ENCODE assay signal across 1 cellular context in the genomic region with DNA sequence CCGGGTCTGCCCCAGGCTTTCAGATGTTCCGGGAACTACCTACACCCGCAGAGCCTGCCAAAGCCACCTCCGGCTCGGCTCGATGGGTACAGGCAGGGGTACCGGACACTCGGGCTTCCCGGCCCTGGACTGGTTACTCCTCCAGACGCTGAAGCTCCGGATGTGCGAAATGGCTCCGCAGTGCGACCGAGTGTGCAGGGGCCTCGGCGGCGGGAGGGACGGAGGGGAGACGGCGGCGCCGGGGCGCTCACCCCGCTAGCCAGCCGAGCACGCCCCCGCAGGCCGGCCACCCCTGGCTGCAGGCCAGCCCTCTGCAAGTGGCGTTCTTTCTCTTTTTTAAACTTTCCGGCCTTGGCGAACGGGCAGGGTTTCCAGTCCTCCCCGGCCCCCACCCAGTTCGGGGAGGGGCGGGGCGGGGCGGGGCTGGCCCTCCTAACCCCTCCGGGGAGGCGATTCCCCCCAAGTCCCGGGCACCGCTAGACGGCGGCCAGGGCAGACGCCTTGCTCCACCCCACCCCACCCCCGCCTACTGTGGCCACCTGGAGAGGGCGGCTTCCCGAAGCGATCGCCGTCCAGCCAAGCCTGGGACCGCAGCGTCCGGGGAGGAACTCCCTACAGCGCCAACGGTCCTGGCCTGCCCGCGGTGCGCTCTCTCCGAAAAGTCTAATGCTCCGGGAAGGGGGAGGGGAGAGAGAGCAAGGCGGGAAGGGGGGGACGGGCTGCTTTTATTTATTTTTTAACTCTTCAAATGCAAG.
TF ChIP-seq lines count a peak whose summit lies in the region.

No MANE protein-coding gene starts in this region.

TF ChIP-seq in K562, 482 proteins besides CTCF, POLR2A, EP300 and RAD21 (continued from another document):
- TF ChIP-seq, protein P1, sequence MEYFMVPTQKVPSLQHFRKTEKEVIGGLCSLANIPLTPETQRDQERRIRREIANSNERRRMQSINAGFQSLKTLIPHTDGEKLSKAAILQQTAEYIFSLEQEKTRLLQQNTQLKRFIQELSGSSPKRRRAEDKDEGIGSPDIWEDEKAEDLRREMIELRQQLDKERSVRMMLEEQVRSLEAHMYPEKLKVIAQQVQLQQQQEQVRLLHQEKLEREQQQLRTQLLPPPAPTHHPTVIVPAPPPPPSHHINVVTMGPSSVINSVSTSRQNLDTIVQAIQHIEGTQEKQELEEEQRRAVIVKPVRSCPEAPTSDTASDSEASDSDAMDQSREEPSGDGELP (CRISPR knock-in tag; IDR thresholded peaks at IDR 0.05; ENCODE audit: borderline replicate concordance) = peak; percentile 69
- TF ChIP-seq ZNF316 (IDR thresholded peaks at IDR 0.05) (peak; percentile 92), BDP1 (IDR thresholded peaks at IDR 0.05; ENCODE audit: insufficient read depth, insufficient read length) (no peak), ELF1 (tag; IDR thresholded peaks at IDR 0.05) (peak; percentile 33; the same call in 1 of the 2 replicates), RB1 (IDR thresholded peaks at IDR 0.05; ENCODE audit: low read depth) (0 out of 2 replicates have a peak, but pooled peaks have one; percentile 11), NFIC (IDR thresholded peaks at IDR 0.05) (peak; percentile 83), ZBTB1 (CRISPR knock-in tag; IDR thresholded peaks at IDR 0.05; ENCODE audit: borderline replicate concordance, low read depth) (peak; percentile 81; the same call in 1 of the 2 replicates)
- TF ChIP-seq, protein P2, sequence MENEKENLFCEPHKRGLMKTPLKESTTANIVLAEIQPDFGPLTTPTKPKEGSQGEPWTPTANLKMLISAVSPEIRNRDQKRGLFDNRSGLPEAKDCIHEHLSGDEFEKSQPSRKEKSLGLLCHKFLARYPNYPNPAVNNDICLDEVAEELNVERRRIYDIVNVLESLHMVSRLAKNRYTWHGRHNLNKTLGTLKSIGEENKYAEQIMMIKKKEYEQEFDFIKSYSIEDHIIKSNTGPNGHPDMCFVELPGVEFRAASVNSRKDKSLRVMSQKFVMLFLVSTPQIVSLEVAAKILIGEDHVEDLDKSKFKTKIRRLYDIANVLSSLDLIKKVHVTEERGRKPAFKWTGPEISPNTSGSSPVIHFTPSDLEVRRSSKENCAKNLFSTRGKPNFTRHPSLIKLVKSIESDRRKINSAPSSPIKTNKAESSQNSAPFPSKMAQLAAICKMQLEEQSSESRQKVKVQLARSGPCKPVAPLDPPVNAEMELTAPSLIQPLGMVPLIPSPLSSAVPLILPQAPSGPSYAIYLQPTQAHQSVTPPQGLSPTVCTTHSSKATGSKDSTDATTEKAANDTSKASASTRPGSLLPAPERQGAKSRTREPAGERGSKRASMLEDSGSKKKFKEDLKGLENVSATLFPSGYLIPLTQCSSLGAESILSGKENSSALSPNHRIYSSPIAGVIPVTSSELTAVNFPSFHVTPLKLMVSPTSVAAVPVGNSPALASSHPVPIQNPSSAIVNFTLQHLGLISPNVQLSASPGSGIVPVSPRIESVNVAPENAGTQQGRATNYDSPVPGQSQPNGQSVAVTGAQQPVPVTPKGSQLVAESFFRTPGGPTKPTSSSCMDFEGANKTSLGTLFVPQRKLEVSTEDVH (IDR thresholded peaks at IDR 0.05; ENCODE audit: low read depth, partially characterized antibody) = no peak
- TF ChIP-seq, protein P3, sequence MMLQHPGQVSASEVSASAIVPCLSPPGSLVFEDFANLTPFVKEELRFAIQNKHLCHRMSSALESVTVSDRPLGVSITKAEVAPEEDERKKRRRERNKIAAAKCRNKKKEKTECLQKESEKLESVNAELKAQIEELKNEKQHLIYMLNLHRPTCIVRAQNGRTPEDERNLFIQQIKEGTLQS (IDR thresholded peaks at IDR 0.05) = no peak
- TF ChIP-seq, protein P3 (CRISPR knock-in tag; conservative IDR thresholded peaks at IDR 0.05) = no peak
